In genomic region chr4:1578301-1578781, GRCh38 we compare ENCODE assay signal across 9 cellular contexts.
DNase-seq lines count a peak whose midpoint lies in the region; TF ChIP-seq lines count a peak whose summit lies in the region.
"Had no signal": no experiment of that assay in that cellular context is flagged by ENCODE, and none has a peak within 500 bp of the region (broad histone marks: within the 10 kb centered on the region; RNA-seq: fewer than 3 reads in every experiment).

No MANE protein-coding gene starts in this region.

- peak in 2 of 3 experiments; percentile 39 to 43 for DNase-seq in NCI-H1417 (lab: John Stamatoyannopoulos, UW)
- no peak for DNase-seq in NCI-H1417 treated with DMSO at 0.1 percent for 48 hours (lab: John Stamatoyannopoulos, UW)
- no peak for DNase-seq in SK-N-MC (ENCODE audit: low read depth, low spot score)
- no peak for DNase-seq in fibroblast of pulmonary artery (ENCODE audit: low read depth)
- peak; percentile 77 for DNase-seq in posterior vena cava (ENCODE audit: low spot score)
- DNase-seq in NCI-H748 treated with DMSO at 0.1 percent for 48 hours (lab: John Stamatoyannopoulos, UW) = no peak
- DNase-seq in effector memory CD4-positive, alpha-beta T cell = no peak
- DNase-seq in NCI-H2107 (lab: John Stamatoyannopoulos, UW) = no peak
- DNase-seq: NCI-H510A treated with DMSO at 0.1 percent for 48 hours had no signal

- intact Hi-C loops in posterior vena cava (cut with DNase I) = no loop called here

- no peaks in the 10 kb centered on the region for H3K27me3 ChIP-seq in effector memory CD4-positive, alpha-beta T cell (replicated peaks; ENCODE audit: control insufficient read depth, insufficient read depth, low read length, poor library complexity, severe bottlenecking)

- no peaks in the 10 kb centered on the region for H3K36me3 ChIP-seq in SK-N-MC (ENCODE audit: insufficient read depth, low read length)
- H3K36me3 ChIP-seq in effector memory CD4-positive, alpha-beta T cell (ENCODE audit: control insufficient read depth, insufficient read depth, low read length) = no peaks in the 10 kb centered on the region

- no peak overlapping the region for H3K27ac ChIP-seq in SK-N-MC
- no peak overlapping the region for H3K27ac ChIP-seq in effector memory CD4-positive, alpha-beta T cell (ENCODE audit: insufficient read depth, low read length, poor library complexity, severe bottlenecking)

- H3K9me3 ChIP-seq in SK-N-MC (ENCODE audit: low read depth, low read length) = no peaks in the 10 kb centered on the region
- H3K9me3 ChIP-seq in effector memory CD4-positive, alpha-beta T cell (ENCODE audit: control insufficient read depth, low read length) = no peaks in the 10 kb centered on the region

- H3K4me3 ChIP-seq in SK-N-MC = 0 out of 2 replicates have a peak overlapping the region, but pooled peaks have one; percentile 22
- H3K4me3 ChIP-seq in fibroblast of pulmonary artery (replicated peaks; ENCODE audit: low read depth, low read length) = peak overlapping the region; percentile 59
- H3K4me3 ChIP-seq in effector memory CD4-positive, alpha-beta T cell (ENCODE audit: insufficient read depth, low read depth, low read length, poor library complexity, severe bottlenecking) = no peak overlapping the region

- no peak for TF ChIP-seq CTCF in fibroblast of pulmonary artery (IDR thresholded peaks at IDR 0.05; ENCODE audit: low read length, missing control alignments)

- H3K9ac ChIP-seq in SK-N-MC (ENCODE audit: insufficient read length) = no peak overlapping the region

- peaks cover 6% of the 10 kb centered on the region for H3K4me1 ChIP-seq in effector memory CD4-positive, alpha-beta T cell (ENCODE audit: control insufficient read depth, insufficient read depth, low read length, poor library complexity, severe bottlenecking)

Comparison
In these comparisons a context has a peak if more than half of its experiments do, and no peak if none do; other contexts are left out.
1. DNase-seq: peak in NCI-H1417 (2 of 3) and posterior vena cava (single experiment); none in NCI-H1417 treated with DMSO at 0.1 percent for 48 hours (single experiment), SK-N-MC (single experiment), fibroblast of pulmonary artery (single experiment), NCI-H748 treated with DMSO at 0.1 percent for 48 hours (single experiment), effector memory CD4-positive, alpha-beta T cell (0 of 3) and NCI-H2107 (single experiment).